In genomic region chr6:88574666-88575065, GRCh38 we compare ENCODE assay signal across 29 cellular contexts.
"Had no signal": no experiment of that assay in that cellular context is flagged by ENCODE, and none has a peak within 500 bp of the region (broad histone marks: within the 10 kb centered on the region; RNA-seq: fewer than 3 reads in every experiment).

No MANE protein-coding gene starts in this region.

- H3K9me3 ChIP-seq: ascending aorta had no signal

- H3K27ac ChIP-seq: ascending aorta, body of pancreas, SK-N-MC had no signal

- H3K36me3 ChIP-seq: ascending aorta had no signal

- H3K27me3 ChIP-seq: ascending aorta, body of pancreas had no signal

- ATAC-seq: activated CD8-positive, alpha-beta memory T cell treated with anti-CD3 and anti-CD28 coated beads, Interleukin-2, amount 10 ng/mL, durations not matched to agents 7 days and 5 days; activated naive CD4-positive, alpha-beta T cell treated with anti-CD3 and anti-CD28 coated beads, Interleukin-2, amount 50 U/mL, for 72 hours; activated naive CD8-positive, alpha-beta T cell treated with anti-CD3 and anti-CD28 coated beads, Interleukin-2, amount 50 U/mL, for 24 hours; body of pancreas; Panc1; Right ventricle myocardium inferior; T-cell had no signal

- DNase-seq: activated B cell treated with CpG ODN at 0.5 μM for 24 hours; activated CD4-positive, alpha-beta T cell treated with anti-CD3 and anti-CD28 coated beads for 1 hour; activated CD4-positive, alpha-beta T cell treated with anti-CD3 and anti-CD28 coated beads, Interleukin-2, amount 10 ng/mL, durations not matched to agents 24 days and 14 days; activated CD4-positive, alpha-beta T cell treated with anti-CD3 and anti-CD28 coated beads, Interleukin-2, amount 50 U/mL, for 48 hours; activated CD8-positive, alpha-beta memory T cell treated with anti-CD3 and anti-CD28 coated beads, Interleukin-2, amount 10 ng/mL, durations not matched to agents 7 days and 5 days; activated effector memory CD4-positive, alpha-beta T cell treated with anti-CD3 and anti-CD28 coated beads, Interleukin-2, amount 50 U/mL, for 16 hours; activated naive CD4-positive, alpha-beta T cell treated with Interleukin-2 at 50 U/mL for 16 hours; activated naive CD8-positive, alpha-beta T cell treated with anti-CD3 and anti-CD28 coated beads, Interleukin-2, amount 50 U/mL, for 24 hours; activated T-cell treated with anti-CD3 and anti-CD28 coated beads, Interleukin-2, amount 50 U/mL, for 24 hours; amniotic stem cell; body of pancreas; central memory CD4-positive, alpha-beta T cell; KG1; NCI-H1092; NCI-H1694 treated with DMSO at 0.1 percent for 48 hours; NCI-H2029 treated with DMSO at 0.1 percent for 48 hours; NCI-H226; NCI-H510A treated with DMSO at 0.1 percent for 48 hours; NK-92 treated with Interleukin-12 subunit alpha and Interleukin-12 subunit beta, amount 100 ng/mL, for 24 hours; OCI-M1; RPMI8226; T-cell; T-helper 2 cell; T1000 had no signal

- H3K4me1 ChIP-seq: ascending aorta, body of pancreas had no signal

- H3K4me3 ChIP-seq: ascending aorta, body of pancreas, SK-N-MC had no signal
